In the genomic region with DNA sequence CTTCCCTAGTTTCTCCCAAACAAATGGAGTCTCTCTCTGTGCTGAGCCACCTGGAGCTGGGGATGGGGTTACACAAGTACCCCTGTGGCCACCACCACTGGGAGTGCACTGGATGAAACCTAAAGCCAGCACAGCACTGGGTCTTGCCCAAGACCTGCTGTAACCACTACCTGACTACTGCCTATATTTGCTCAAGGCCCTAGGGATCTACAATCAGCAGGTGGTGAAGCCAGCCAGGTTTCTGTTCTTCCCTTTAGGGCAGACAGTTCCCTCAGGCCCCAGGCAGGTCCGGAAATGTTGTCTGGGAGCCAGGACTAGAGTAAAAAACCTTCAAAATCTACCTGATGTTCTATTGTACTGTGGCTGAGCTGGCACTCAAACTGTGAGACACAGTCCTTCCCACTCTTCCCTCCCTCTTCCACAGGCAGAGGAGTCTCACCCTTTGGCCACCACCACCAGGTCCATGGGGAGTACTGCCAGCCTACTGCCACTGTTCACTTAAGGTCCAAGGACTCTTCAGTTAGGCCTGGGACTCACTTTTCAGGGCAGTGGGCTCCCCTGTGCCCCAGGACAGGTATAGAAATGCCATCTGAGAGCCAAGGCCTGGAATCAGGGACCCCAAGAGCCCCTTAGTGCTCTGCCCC, we compare ENCODE assay signal across 18 cellular contexts. TPM values are rescaled to one million over a fixed set of nuclear protein-coding genes. Genes with fewer than 3 reads are reported as not detected.
"Had no signal": no experiment of that assay in that cellular context is flagged by ENCODE, and none has a peak within 500 bp of the region (broad histone marks: within the 10 kb centered on the region; RNA-seq: fewer than 3 reads in every experiment).

No MANE protein-coding gene starts in this region.

- H3K36me3 ChIP-seq: colonic mucosa, left lung, thyroid gland had no signal

- H3K27me3 ChIP-seq: colonic mucosa, left lung, thyroid gland had no signal

- H3K27ac ChIP-seq: colonic mucosa, left lung, thyroid gland had no signal

- DNase-seq: activated CD4-positive, alpha-beta T cell treated with anti-CD3 and anti-CD28 coated beads for 48 hours; activated CD4-positive, CD25-positive, alpha-beta regulatory T cell; activated CD8-positive, alpha-beta T cell treated with anti-CD3 and anti-CD28 coated beads, Interleukin-2, amount 10 ng/mL, durations not matched to agents 7 days and 5 days; activated naive CD4-positive, alpha-beta T cell treated with Interleukin-2 at 50 U/mL for 16 hours; activated naive CD8-positive, alpha-beta T cell treated with anti-CD3 and anti-CD28 coated beads, Interleukin-2, amount 10 ng/mL, durations not matched to agents 7 days and 5 days; activated T-cell treated with anti-CD3 and anti-CD28 coated beads, Interleukin-2, amount 50 U/mL, for 24 hours; colonic mucosa; foreskin melanocyte; left lung; mammary epithelial cell; midbrain; stimulated activated CD4-positive, alpha-beta T cell treated with anti-CD3 and anti-CD28 coated beads, Interleukin-12 subunit alpha, Interleukin-12 subunit beta, amount 100 ng/mL, for 4 hours; stimulated activated CD4-positive, alpha-beta T cell treated with anti-CD3 and anti-CD28 coated beads, Interleukin-1b, Interleukin-23, amount 100 ng/mL, for 48 hours; stimulated activated CD8-positive, alpha-beta memory T cell treated with anti-CD3 and anti-CD28 coated beads, Interleukin-4, amount 100 ng/mL, for 48 hours; stimulated activated naive CD4-positive, alpha-beta T cell treated with Interleukin-2 at 50 U/mL for 16 hours; T1000 had no signal

- H3K4me3 ChIP-seq: colonic mucosa, left lung, thyroid gland had no signal

- ATAC-seq: activated CD8-positive, alpha-beta T cell treated with anti-CD3 and anti-CD28 coated beads, Interleukin-2, amount 10 ng/mL, durations not matched to agents 7 days and 5 days; left lung had no signal

RNA-seq across cellular contexts. Expression of a gene that starts 23.8 kb away (rescaled TPM):
- total RNA-seq: epithelial cell of proximal tubule had no signal
